In the genomic region with DNA sequence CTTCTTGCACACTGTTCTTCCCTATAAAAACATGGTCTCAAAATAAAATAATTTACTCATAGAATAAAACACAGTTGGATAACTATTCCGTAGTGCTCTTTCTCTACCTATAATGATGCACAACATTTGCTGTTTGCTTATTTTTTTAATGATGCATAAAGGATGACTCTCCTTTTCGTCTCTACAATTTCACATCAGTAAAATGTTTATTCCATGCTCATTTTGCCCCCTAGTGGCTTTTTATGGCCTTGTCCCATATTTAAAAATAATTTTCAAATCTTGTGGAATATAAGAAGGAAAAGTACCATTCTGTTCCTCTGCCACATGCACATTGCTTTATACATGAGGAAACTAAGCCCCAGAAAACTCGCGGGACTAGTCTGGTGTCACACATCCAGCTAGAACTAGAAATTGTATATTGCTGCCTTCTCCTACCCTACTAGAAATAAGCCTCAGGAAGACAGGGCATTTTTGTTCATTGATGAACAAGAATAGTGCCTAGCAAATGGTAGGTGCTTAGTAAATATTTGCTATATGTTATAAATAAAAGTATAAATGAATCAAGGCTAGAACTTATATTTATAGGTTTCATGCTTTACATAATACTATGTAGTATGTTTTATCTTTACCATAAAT, we compare ENCODE assay signal across 8 cellular contexts. TPM values are rescaled to one million over a fixed set of nuclear protein-coding genes. Genes with fewer than 3 reads are reported as not detected.
DNase-seq lines count a peak whose midpoint lies in the region; ATAC-seq, FAIRE-seq and TF ChIP-seq lines count a peak whose summit lies in the region.

No MANE protein-coding gene starts in this region.

- H3K9ac ChIP-seq in endothelial cell of umbilical vein (replicated peaks; ENCODE audit: extremely low read depth, insufficient read depth, low read length), result no peak overlapping the region

- peak; percentile 78 for TF ChIP-seq CTCF in A549 (IDR thresholded peaks at IDR 0.05)
- peak; percentile 38; the same call in 1 of the 2 replicates for TF ChIP-seq CTCF in GM12874 (IDR thresholded peaks at IDR 0.05; ENCODE audit: insufficient read depth, low read depth, low read length)
- TF ChIP-seq CTCF in OCI-LY7 (conservative IDR thresholded peaks at IDR 0.05; ENCODE audit: low read length), result peak; percentile 90
- TF ChIP-seq CTCF in endothelial cell of umbilical vein (IDR thresholded peaks at IDR 0.05; ENCODE audit: extremely low read depth in 1 of 2, insufficient read depth in 1 of 2, low read depth in 1 of 2, low read length in 2 of 2), result peak; percentile 45 to 53

- TF ChIP-seq EP300 in A549 (IDR thresholded peaks at IDR 0.05), result no peak

- H3K9me1 ChIP-seq in endothelial cell of umbilical vein (replicated peaks; ENCODE audit: control insufficient read depth, extremely low read depth, insufficient read depth, low read length), result no peaks in the 10 kb centered on the region

- 4% methylated on average over 4 of the region's 4 CpGs for WGBS in A549 (ENCODE audit: missing lambda C conversion rate)

- H4K20me1 ChIP-seq in OCI-LY7 (ENCODE audit: insufficient read depth, low read length) (no peaks in the 10 kb centered on the region), endothelial cell of umbilical vein (replicated peaks; ENCODE audit: control insufficient read depth, extremely low read depth, insufficient read depth, low read length) (no peaks in the 10 kb centered on the region)

- peak; percentile 21 to 54 for DNase-seq in A549 (ENCODE audit: low read depth in 1 of 2, low spot score in 1 of 2)
- peak; percentile 51 for DNase-seq in OCI-LY7 (ENCODE audit: low spot score)
- DNase-seq in endothelial cell of umbilical vein (ENCODE audit: low read depth, low spot score), result peak; percentile 75
- DNase-seq in renal cortical epithelial cell (ENCODE audit: low read depth), result peak; percentile 30
- DNase-seq in Ammon's horn (ENCODE audit: low spot score), result no peak

- ATAC-seq in A549, result peak; percentile 59 to 66; a peak in 4 of 6 replicates
- no peak for ATAC-seq in esophagus mucosa
- ATAC-seq in HG03378 (IDR thresholded peaks at IDR 0.05; ENCODE audit: unreplicated experiment), result no peak

- H3K36me3 ChIP-seq in OCI-LY7 (ENCODE audit: insufficient read depth, low read length) (no peaks in the 10 kb centered on the region), endothelial cell of umbilical vein (ENCODE audit: control insufficient read depth in 2 of 2, extremely low read depth in 1 of 2, insufficient read depth in 2 of 2, low read length in 2 of 2) (no peaks in the 10 kb centered on the region)

- H3K9me2 ChIP-seq in OCI-LY7 (ENCODE audit: insufficient read depth, low read length), result no peaks in the 10 kb centered on the region

- no peaks in the 10 kb centered on the region for H3K79me2 ChIP-seq in OCI-LY7 (ENCODE audit: insufficient read depth, low read depth, low read length)
- H3K79me2 ChIP-seq in endothelial cell of umbilical vein (ENCODE audit: control insufficient read depth, insufficient read depth, low read length), result no peaks in the 10 kb centered on the region

- FAIRE-seq in A549 (lab: Jason Lieb, UNC) (peak; percentile 61), endothelial cell of umbilical vein (lab: Jason Lieb, UNC) (no peak)

- H3K27ac ChIP-seq in A549 (peak overlapping the region; percentile 11 to 66; a peak in 2 of 6 replicates), OCI-LY7 (ENCODE audit: low read depth, low read length, poor library complexity, severe bottlenecking) (no peak overlapping the region), endothelial cell of umbilical vein (ENCODE audit: insufficient read depth, low read depth, low read length) (peak overlapping the region; percentile 40)

- H3K4me3 ChIP-seq in A549, result no peak overlapping the region
- H3K4me3 ChIP-seq in OCI-LY7 (ENCODE audit: low read depth, low read length, poor library complexity, severe bottlenecking), result no peak overlapping the region
- H3K4me3 ChIP-seq in endothelial cell of umbilical vein (replicated peaks in 1 of 3; ENCODE audit: insufficient read depth in 1 of 3, low read depth in 1 of 3, low read length in 3 of 3), result no peak overlapping the region

- H3K9me3 ChIP-seq in A549 (no peaks in the 10 kb centered on the region), OCI-LY7 (ENCODE audit: low read length) (no peaks in the 10 kb centered on the region; the same call in 1 of the 2 replicates), endothelial cell of umbilical vein (replicated peaks; ENCODE audit: control insufficient read depth, insufficient read depth, low read length) (no peaks in the 10 kb centered on the region)

- H3K4me2 ChIP-seq in A549 (peak overlapping the region; percentile 31; the same call in 2 of the 3 replicates), OCI-LY7 (ENCODE audit: low read length) (no peak overlapping the region), endothelial cell of umbilical vein (ENCODE audit: insufficient read depth, low read length) (peak overlapping the region; percentile 26)

- TF ChIP-seq RAD21 in A549 (conservative IDR thresholded peaks at IDR 0.05 in 1 of 2, IDR thresholded peaks at IDR 0.05 in 1 of 2), result peak; percentile 79 to 83

- dilution Hi-C loops in endothelial cell of umbilical vein (cut with MboI; ENCODE audit: extremely low pct_ligation_motif_present, low sequenced_read_pairs), result no loop called here

- H2AFZ ChIP-seq in OCI-LY7 (ENCODE audit: low read length) (no peak overlapping the region), endothelial cell of umbilical vein (ENCODE audit: low read depth, low read length) (peak overlapping the region; percentile 47)

- H3K27me3 ChIP-seq in endothelial cell of umbilical vein (ENCODE audit: control insufficient read depth in 2 of 2, insufficient read depth in 2 of 2, low read length in 2 of 2), result no peaks in the 10 kb centered on the region

- intact Hi-C loops in OCI-LY7 (cut with micrococcal nuclease; ENCODE audit: unreplicated experiment), result loop anchor here (10.0 kb wide), 2 partner anchors 1179 to 1259 kb away; no protein-coding TSS in a partner anchor
- intact Hi-C loops in endothelial cell of umbilical vein (cut with micrococcal nuclease), result loop anchor here (1.0 to 10.0 kb wide), 3 partner anchors 216 to 779 kb away; no protein-coding TSS in a partner anchor

- POLR2A ChIA-PET in A549 (lab: Yijun Ruan, JAX), result no interaction called here
- POLR2A ChIA-PET in OCI-LY7 (lab: Charles Lee), result no interaction called here
- POLR2A ChIA-PET in endothelial cell of umbilical vein (lab: Charles Lee), result no interaction called here

- CTCF ChIA-PET in A549 (lab: Yijun Ruan, JAX) (interaction anchor here (0.5 to 1.8 kb wide), 5 partner anchors 12 to 1016 kb away, joined by 3 to 8 read pairs (median 4); a partner anchor contains a TSS), OCI-LY7 (lab: Charles Lee; ENCODE audit: unreplicated experiment) (no interaction called here), endothelial cell of umbilical vein (lab: Charles Lee) (interaction anchor here (1.4 kb wide), 1 partner anchor 359 kb away, joined by 3 read pairs; no protein-coding TSS in a partner anchor)

- no TSS peak for BruUV-seq in OCI-LY7 (replicated peaks; lab: Mats Ljungman, UMichigan)
- no TSS peak for BruUV-seq in endothelial cell of umbilical vein (replicated peaks; lab: Mats Ljungman, UMichigan)

- TF ChIP-seq POLR2A in A549 (IDR thresholded peaks at IDR 0.05; ENCODE audit: low read length), result no peak
- no peak for TF ChIP-seq POLR2A in endothelial cell of umbilical vein (IDR thresholded peaks at IDR 0.05; ENCODE audit: low read depth, low read length)

- H3K4me1 ChIP-seq in A549 (peaks cover 30% of the 10 kb centered on the region), OCI-LY7 (ENCODE audit: insufficient read depth, low read length, poor library complexity, severe bottlenecking) (peaks cover 19% of the 10 kb centered on the region), endothelial cell of umbilical vein (ENCODE audit: control insufficient read depth, extremely low read depth, insufficient read depth, low read length) (peaks cover 24% of the 10 kb centered on the region)

RNA-seq across cellular contexts. Expression of a gene that starts 12.7 kb away (rescaled TPM):
- polyA plus RNA-seq in A549 (2011; rRNA removed) (0.32 and 0.48 TPM in 2 replicates), A549 (2017; fragmentation: RNase III; extraction: RNeasy Plus Mini Kit Qiagen cat#74134 plus additional on column Dnase treatment) (0.10 to 0.17 TPM (median 0.15 TPM) in 3 replicates), endothelial cell of umbilical vein (0.13 and 0.21 TPM in 2 replicates)
- 0.06 and 0.11 TPM in 2 replicates for polyA plus RNA-seq in A549 (2012; cell fraction: cytosol; rRNA removed)
- polyA plus RNA-seq in A549 (2012; cell fraction: nucleus; rRNA removed), result 0.05 and 0.15 TPM in 2 replicates
- polyA minus RNA-seq in A549 (2011; rRNA and poly(A)+ RNA removed), result 1.3 and 1.5 TPM in 2 replicates
- 0.18 and 0.19 TPM in 2 replicates for total RNA-seq in OCI-LY7 (2014; rRNA removed; shearing (Covaris generic))
- total RNA-seq in OCI-LY7 (2022) (0.28 and 0.32 TPM in 2 replicates), endothelial cell of umbilical vein (0.30 and 0.49 TPM in 2 replicates), renal cortical epithelial cell (0.35 and 1.1 TPM in 2 replicates), esophagus mucosa (not detected)
- polyA plus RNA-seq in endothelial cell of umbilical vein (2011; cell fraction: cytosol; rRNA removed), result 0.14 and 0.25 TPM in 2 replicates
- polyA plus RNA-seq in endothelial cell of umbilical vein (2011; cell fraction: nucleus; rRNA removed), result 0.55 and 0.76 TPM in 2 replicates
- polyA plus RNA-seq in endothelial cell of umbilical vein (2012), result 0.52 and 0.83 TPM in 2 replicates
- polyA minus RNA-seq in endothelial cell of umbilical vein, result 1.3 and 2.0 TPM in 2 replicates
- polyA minus RNA-seq in endothelial cell of umbilical vein (2011; cell fraction: cytosol; rRNA and poly(A)+ RNA removed), result not detected
- 3.7 and 4.2 TPM in 2 replicates for polyA minus RNA-seq in endothelial cell of umbilical vein (2011; cell fraction: nucleus; rRNA and poly(A)+ RNA removed)

RNA-seq across cellular contexts. Expression of a gene that starts 12.9 kb away (rescaled TPM):
- polyA plus RNA-seq in A549 (2011; rRNA removed), result 73.8 and 80.2 TPM in 2 replicates
- polyA plus RNA-seq in A549 (2012; cell fraction: cytosol; rRNA removed), result 22.6 and 29.1 TPM in 2 replicates
- polyA plus RNA-seq in A549 (2012; cell fraction: nucleus; rRNA removed), result 16.2 and 24.7 TPM in 2 replicates
- 54.9 to 59.2 TPM (median 57.8 TPM) in 3 replicates for polyA plus RNA-seq in A549 (2017; fragmentation: RNase III; extraction: RNeasy Plus Mini Kit Qiagen cat#74134 plus additional on column Dnase treatment)
- 68.0 and 86.0 TPM in 2 replicates for polyA minus RNA-seq in A549 (2011; rRNA and poly(A)+ RNA removed)
- 8.8 and 11.9 TPM in 2 replicates for total RNA-seq in OCI-LY7 (2014; rRNA removed; shearing (Covaris generic))
- 23.1 and 24.3 TPM in 2 replicates for total RNA-seq in OCI-LY7 (2022)
- total RNA-seq in endothelial cell of umbilical vein, result 73.7 and 90.0 TPM in 2 replicates
- polyA plus RNA-seq in endothelial cell of umbilical vein, result 78.7 and 82.7 TPM in 2 replicates
- 66.0 and 69.5 TPM in 2 replicates for polyA plus RNA-seq in endothelial cell of umbilical vein (2011; cell fraction: cytosol; rRNA removed)
- polyA plus RNA-seq in endothelial cell of umbilical vein (2011; cell fraction: nucleus; rRNA removed), result 42.0 and 58.0 TPM in 2 replicates
- polyA plus RNA-seq in endothelial cell of umbilical vein (2012), result 106 and 124 TPM in 2 replicates
- 136 and 172 TPM in 2 replicates for polyA minus RNA-seq in endothelial cell of umbilical vein
- 24.1 TPM for polyA minus RNA-seq in endothelial cell of umbilical vein (2011; cell fraction: cytosol; rRNA and poly(A)+ RNA removed)
- 56.3 and 60.3 TPM in 2 replicates for polyA minus RNA-seq in endothelial cell of umbilical vein (2011; cell fraction: nucleus; rRNA and poly(A)+ RNA removed)
- 120 and 123 TPM in 2 replicates for total RNA-seq in renal cortical epithelial cell
- total RNA-seq in esophagus mucosa, result 28.8 TPM

Comparison
In these comparisons a context has a peak if more than half of its experiments do, and no peak if none do; other contexts are left out.
1. ATAC-seq: peak in A549 (2 of 2); none in esophagus mucosa (single experiment) and HG03378 (single experiment).
2. CTCF ChIP-seq: peak in every context shown above with its lines; median percentile 90 in OCI-LY7; 78 in A549; 49 in endothelial cell of umbilical vein; 38 in GM12874.